Comparison of ENCODE assay signal across 8 cellular contexts in the genomic region with DNA sequence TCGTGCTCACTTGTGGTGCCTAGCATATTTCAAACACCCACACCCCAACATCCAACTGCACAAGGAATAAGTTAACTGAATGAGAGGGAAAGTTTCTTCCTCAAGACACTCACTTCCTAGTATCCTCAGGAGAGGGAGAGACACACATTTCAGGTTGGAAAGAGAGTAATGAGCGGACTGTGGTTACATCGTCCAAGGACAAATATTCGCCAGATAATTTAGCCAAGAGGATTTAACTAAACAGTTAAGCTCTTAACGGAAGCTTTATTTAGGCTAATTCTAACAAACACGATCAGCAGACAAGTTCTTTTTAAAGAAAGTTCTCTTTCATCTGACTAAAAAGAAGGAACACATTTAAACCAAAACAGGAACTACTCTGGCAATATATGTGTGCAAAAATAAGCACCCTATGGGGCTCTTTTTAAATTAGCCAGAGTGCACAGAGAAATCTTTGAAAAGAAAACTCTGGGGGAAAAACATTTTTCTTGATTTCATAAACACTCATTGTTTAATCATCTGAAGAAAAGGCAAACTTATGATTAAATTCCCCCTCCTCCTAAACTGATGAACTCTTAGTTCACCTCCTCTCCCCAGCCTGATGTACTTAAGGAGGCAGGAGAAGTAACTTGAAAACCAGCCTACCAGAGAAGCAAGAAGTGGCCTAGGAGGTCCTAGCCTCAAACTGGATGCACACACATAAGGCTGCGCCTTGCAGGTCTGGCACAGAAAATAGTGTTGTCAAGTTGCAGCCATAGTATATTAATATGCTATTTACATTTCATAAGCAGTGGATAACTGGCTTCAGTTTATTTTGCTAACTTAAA. TPM values are rescaled to one million over a fixed set of nuclear protein-coding genes. Genes with fewer than 3 reads are reported as not detected.
DNase-seq lines count a peak whose midpoint lies in the region; ATAC-seq, FAIRE-seq and TF ChIP-seq lines count a peak whose summit lies in the region.

No MANE protein-coding gene starts in this region.

- FAIRE-seq in K562 (lab: Jason Lieb, UNC): peak; percentile 35

- H3K27ac Mint-ChIP-seq in activated naive CD4-positive, alpha-beta T cell treated with anti-CD3 and anti-CD28 coated beads, Interleukin-2, amount 10 ng/mL, durations not matched to agents 7 days and 5 days: peak overlapping the region; percentile 79

- no TSS peak for BruUV-seq in K562 (replicated peaks; lab: Mats Ljungman, UMichigan)

- no peak for DNase-seq in activated naive CD4-positive, alpha-beta T cell treated with anti-CD3 and anti-CD28 coated beads, Interleukin-2, amount 10 ng/mL, durations not matched to agents 7 days and 5 days
- DNase-seq in activated naive CD4-positive, alpha-beta T cell treated with anti-CD3 and anti-CD28 coated beads, Interleukin-2, amount 50 U/mL, for 16 hours: no peak
- DNase-seq in K562 (ENCODE audit: extremely low read depth in 1 of 4, low spot score in 3 of 4): no peak
- DNase-seq in suprapubic skin (ENCODE audit: low spot score in 2 of 2): no peak
- DNase-seq in NCI-H774 (lab: John Stamatoyannopoulos, UW): no peak
- DNase-seq in NCI-H524 treated with DMSO at 0.1 percent for 48 hours (lab: John Stamatoyannopoulos, UW): no peak
- no peak for DNase-seq in COR-L47 (lab: John Stamatoyannopoulos, UW)

- TF ChIP-seq CTCF in K562 (IDR thresholded peaks at IDR 0.05 in 2 of 3, conservative IDR thresholded peaks at IDR 0.05 in 1 of 3; ENCODE audit: insufficient read depth in 2 of 3, low read depth in 1 of 3, low read length in 3 of 3) (no peak), suprapubic skin (IDR thresholded peaks at IDR 0.05) (no peak)

- no peak overlapping the region for H3K9ac ChIP-seq in K562 (ENCODE audit: insufficient read depth in 1 of 2, low read depth in 2 of 2, low read length in 2 of 2)

- no peak for TF ChIP-seq POLR2A in K562 (conservative IDR thresholded peaks at IDR 0.05)
- TF ChIP-seq POLR2A in suprapubic skin (IDR thresholded peaks at IDR 0.05): no peak

- H3K27me3 ChIP-seq in K562 (ENCODE audit: control insufficient read depth in 2 of 2, insufficient read depth in 2 of 2, low read length in 2 of 2): no peaks in the 10 kb centered on the region
- no peaks in the 10 kb centered on the region for H3K27me3 ChIP-seq in suprapubic skin

- peaks cover 15% of the 10 kb centered on the region for H3K36me3 Mint-ChIP-seq in activated naive CD4-positive, alpha-beta T cell treated with anti-CD3 and anti-CD28 coated beads, Interleukin-2, amount 10 ng/mL, durations not matched to agents 7 days and 5 days

- no peaks in the 10 kb centered on the region for H3K9me1 ChIP-seq in K562 (ENCODE audit: control insufficient read depth, insufficient read depth, low read length)

- intact Hi-C loops in K562 (cut with micrococcal nuclease): no loop called here

- H4K20me1 ChIP-seq in K562 (replicated peaks; ENCODE audit: control insufficient read depth, insufficient read depth, low read length): no peaks in the 10 kb centered on the region

- H3K9me3 ChIP-seq in K562 (replicated peaks; ENCODE audit: control insufficient read depth, insufficient read depth, low read depth, low read length) (no peaks in the 10 kb centered on the region), suprapubic skin (no peaks in the 10 kb centered on the region)

- H3K36me3 ChIP-seq in K562 (ENCODE audit: control insufficient read depth, insufficient read depth, low read length) (no peaks in the 10 kb centered on the region), suprapubic skin (no peaks in the 10 kb centered on the region)

- H3K4me3 ChIP-seq in K562: no peak overlapping the region
- no peak overlapping the region for H3K4me3 ChIP-seq in suprapubic skin

- no peaks in the 10 kb centered on the region for H3K79me2 ChIP-seq in K562 (ENCODE audit: control insufficient read depth, insufficient read depth, low read length)

- H3K4me2 ChIP-seq in K562 (ENCODE audit: insufficient read depth, low read length): no peak overlapping the region

- TF ChIP-seq EP300 in K562 (IDR thresholded peaks at IDR 0.05; ENCODE audit: low read length) (no peak), suprapubic skin (IDR thresholded peaks at IDR 0.05) (no peak)

- no peaks in the 10 kb centered on the region for H3K9me3 Mint-ChIP-seq in activated naive CD4-positive, alpha-beta T cell treated with anti-CD3 and anti-CD28 coated beads, Interleukin-2, amount 10 ng/mL, durations not matched to agents 7 days and 5 days

- POLR2A ChIA-PET in K562 (lab: Yijun Ruan, JAX): interaction anchor here (0.6 to 4.4 kb wide), 4 partner anchors 9 to 21 kb away, joined by 3 to 26 read pairs (median 6); a partner anchor contains a TSS

- 45% methylated on average over 7 of the region's 7 CpGs for WGBS in K562 (ENCODE audit: insufficient coverage, low coverage, missing lambda C conversion rate)
- WGBS in suprapubic skin: 57% methylated on average over 7 of the region's 7 CpGs

- H2AFZ ChIP-seq in K562 (ENCODE audit: low read depth, low read length): peak overlapping the region; percentile 66

- peaks cover 0 to 13% of the 10 kb centered on the region in 2 experiments; a peak in 3 of 5 replicates for H3K4me1 ChIP-seq in K562 (replicated peaks in 1 of 2; ENCODE audit: control insufficient read depth in 2 of 2, insufficient read depth in 2 of 2, low read length in 2 of 2)
- H3K4me1 ChIP-seq in suprapubic skin: peaks cover 6% of the 10 kb centered on the region

- peak overlapping the region; percentile 29 for H3K4me3 Mint-ChIP-seq in activated naive CD4-positive, alpha-beta T cell treated with anti-CD3 and anti-CD28 coated beads, Interleukin-2, amount 10 ng/mL, durations not matched to agents 7 days and 5 days

- peaks cover 34% of the 10 kb centered on the region for H3K4me1 Mint-ChIP-seq in activated naive CD4-positive, alpha-beta T cell treated with anti-CD3 and anti-CD28 coated beads, Interleukin-2, amount 10 ng/mL, durations not matched to agents 7 days and 5 days

- no peak for TF ChIP-seq RAD21 in K562 (CRISPR knock-in tag; conservative IDR thresholded peaks at IDR 0.05 in 1 of 2, IDR thresholded peaks at IDR 0.05 in 1 of 2)

- in situ Hi-C loops in K562 (cut with MboI): no loop called here

- H3K27ac ChIP-seq in K562 (ENCODE audit: extremely low read depth, low read depth, low read length) (no peak overlapping the region), suprapubic skin (peak overlapping the region; percentile 2)

- no peaks in the 10 kb centered on the region for H3K27me3 Mint-ChIP-seq in activated naive CD4-positive, alpha-beta T cell treated with anti-CD3 and anti-CD28 coated beads, Interleukin-2, amount 10 ng/mL, durations not matched to agents 7 days and 5 days

- ATAC-seq in HG03108 (IDR thresholded peaks at IDR 0.05; ENCODE audit: unreplicated experiment) (peak; percentile 45), K562 (no peak)

- CTCF ChIA-PET in activated naive CD4-positive, alpha-beta T cell treated with anti-CD3 and anti-CD28 coated beads, Interleukin-2, amount 10 ng/mL, durations not matched to agents 7 days and 5 days (lab: Charles Lee): no interaction called here
- CTCF ChIA-PET in K562 (lab: Yijun Ruan, JAX; ENCODE audit: low intra/inter-chr PET ratio): no interaction called here

TF ChIP-seq in K562, 482 proteins besides CTCF, POLR2A, EP300 and RAD21 (continues in another document):
- no peak for TF ChIP-seq PTRF (tag; IDR thresholded peaks at IDR 0.05)
- no peak for TF ChIP-seq NR2F6 (CRISPR knock-in tag; IDR thresholded peaks at IDR 0.05)
- no peak for TF ChIP-seq LEF1 (IDR thresholded peaks at IDR 0.05)
- no peak for TF ChIP-seq TAF15 (IDR thresholded peaks at IDR 0.05; ENCODE audit: low read depth, low read length)
- TF ChIP-seq BRF1 (IDR thresholded peaks at IDR 0.05; ENCODE audit: borderline replicate concordance, extremely low read depth, insufficient read length): no peak
- TF ChIP-seq EWSR1 (IDR thresholded peaks at IDR 0.05; ENCODE audit: borderline replicate concordance, low read depth, partially characterized antibody): no peak
- TF ChIP-seq, protein P1, sequence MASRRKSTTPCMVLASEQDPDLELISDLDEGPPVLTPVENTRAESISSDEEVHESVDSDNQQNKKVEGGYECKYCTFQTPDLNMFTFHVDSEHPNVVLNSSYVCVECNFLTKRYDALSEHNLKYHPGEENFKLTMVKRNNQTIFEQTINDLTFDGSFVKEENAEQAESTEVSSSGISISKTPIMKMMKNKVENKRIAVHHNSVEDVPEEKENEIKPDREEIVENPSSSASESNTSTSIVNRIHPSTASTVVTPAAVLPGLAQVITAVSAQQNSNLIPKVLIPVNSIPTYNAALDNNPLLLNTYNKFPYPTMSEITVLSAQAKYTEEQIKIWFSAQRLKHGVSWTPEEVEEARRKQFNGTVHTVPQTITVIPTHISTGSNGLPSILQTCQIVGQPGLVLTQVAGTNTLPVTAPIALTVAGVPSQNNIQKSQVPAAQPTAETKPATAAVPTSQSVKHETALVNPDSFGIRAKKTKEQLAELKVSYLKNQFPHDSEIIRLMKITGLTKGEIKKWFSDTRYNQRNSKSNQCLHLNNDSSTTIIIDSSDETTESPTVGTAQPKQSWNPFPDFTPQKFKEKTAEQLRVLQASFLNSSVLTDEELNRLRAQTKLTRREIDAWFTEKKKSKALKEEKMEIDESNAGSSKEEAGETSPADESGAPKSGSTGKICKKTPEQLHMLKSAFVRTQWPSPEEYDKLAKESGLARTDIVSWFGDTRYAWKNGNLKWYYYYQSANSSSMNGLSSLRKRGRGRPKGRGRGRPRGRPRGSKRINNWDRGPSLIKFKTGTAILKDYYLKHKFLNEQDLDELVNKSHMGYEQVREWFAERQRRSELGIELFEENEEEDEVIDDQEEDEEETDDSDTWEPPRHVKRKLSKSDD (conservative IDR thresholded peaks at IDR 0.05; ENCODE audit: low read length): no peak
- no peak for TF ChIP-seq ZEB2 (IDR thresholded peaks at IDR 0.05)

RNA-seq across cellular contexts. Expression of a gene that starts 13.3 kb away (rescaled TPM):
- 25.9 and 32.5 TPM in 2 replicates for total RNA-seq in K562 (2011; cell fraction: chromatin; rRNA removed; ENCODE audit: low replicate concordance)
- 9.2 and 10.9 TPM in 2 replicates for total RNA-seq in K562 (2011; cell fraction: nucleolus; rRNA removed)
- 21.7 and 32.1 TPM in 2 replicates for total RNA-seq in K562 (2011; cell fraction: nucleoplasm; rRNA removed)
- total RNA-seq in K562 (2014; rRNA removed) (4.3 and 4.5 TPM in 2 replicates), K562 (2014; rRNA removed; fragmentation: Illumina TruSeq; extraction: Trizol) (8.0 and 9.9 TPM in 2 replicates), K562 (2015; rRNA removed; fragmentation: Illumina TruSeq; extraction: Trizol) (4.9 and 6.4 TPM in 2 replicates), K562 (2021) (28.6 and 29.5 TPM in 2 replicates), suprapubic skin (100 to 1,000 TPM; 103 to 178 (median 156) TPM)
- polyA plus RNA-seq in K562 (2011; rRNA removed) (9.0 and 27.0 TPM in 2 replicates), K562 (2014; fragmentation: Illumina TruSeq; extraction: Trizol) (7.5 and 12.8 TPM in 2 replicates), K562 (2014; fragmentation: Nextera tagmentation; extraction: Ambion mirVana) (1 to 10 TPM; 3.7 to 4.3 TPM), K562 (2014; rRNA removed) (7.1 and 7.4 TPM in 2 replicates)
- 7.9 and 16.8 TPM in 2 replicates for polyA plus RNA-seq in K562 (2011; cell fraction: cytosol; rRNA removed)
- polyA plus RNA-seq in K562 (2011; cell fraction: nucleus; rRNA removed): 10.7 and 29.8 TPM in 2 replicates
- polyA plus RNA-seq in K562 (2012): 15.3 and 42.8 TPM in 2 replicates
- polyA minus RNA-seq in K562 (2011; rRNA and poly(A)+ RNA removed): 17.2 and 33.9 TPM in 2 replicates
- 13.6 and 28.9 TPM in 2 replicates for polyA minus RNA-seq in K562 (2011; cell fraction: cytosol; rRNA and poly(A)+ RNA removed)
- polyA minus RNA-seq in K562 (2011; cell fraction: nucleus; rRNA and poly(A)+ RNA removed): 11.0 and 40.8 TPM in 2 replicates
